Comparison of ENCODE assay signal across 2 cellular contexts in the genomic region with DNA sequence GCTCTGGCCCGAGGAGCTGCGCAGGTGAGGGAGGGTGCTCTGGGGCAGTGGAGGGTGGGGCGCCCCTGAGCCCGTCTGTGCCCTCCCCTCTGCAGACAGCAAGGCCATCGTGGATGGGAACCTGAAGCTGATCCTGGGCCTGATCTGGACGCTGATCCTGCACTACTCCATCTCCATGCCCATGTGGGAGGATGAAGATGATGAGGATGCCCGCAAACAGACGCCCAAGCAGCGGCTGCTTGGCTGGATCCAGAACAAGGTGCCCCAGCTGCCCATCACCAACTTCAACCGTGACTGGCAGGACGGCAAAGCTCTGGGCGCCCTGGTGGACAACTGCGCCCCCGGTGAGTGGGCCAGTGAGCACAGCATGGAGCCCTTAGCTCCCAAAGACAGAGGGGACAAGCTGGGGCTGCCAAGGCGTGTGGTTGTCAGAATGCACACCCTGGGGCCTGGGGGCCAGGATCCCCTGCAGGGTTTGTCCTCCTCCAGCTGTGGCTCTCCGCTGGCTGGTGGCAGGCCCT.
TF ChIP-seq lines count a peak whose summit lies in the region.

No MANE protein-coding gene starts in this region.

TF ChIP-seq in HEK293, 187 proteins besides CTCF, POLR2A, EP300 and RAD21:
- no peak for TF ChIP-seq ZBTB44 (tag by site-specific recombination; IDR thresholded peaks at IDR 0.05)
- peak; percentile 65 for TF ChIP-seq ZNF513 (tag by site-specific recombination; IDR thresholded peaks at IDR 0.05)
- TF ChIP-seq ZIC2 (tag by site-specific recombination; IDR thresholded peaks at IDR 0.05): peak; percentile 64
- TF ChIP-seq, protein P1, sequence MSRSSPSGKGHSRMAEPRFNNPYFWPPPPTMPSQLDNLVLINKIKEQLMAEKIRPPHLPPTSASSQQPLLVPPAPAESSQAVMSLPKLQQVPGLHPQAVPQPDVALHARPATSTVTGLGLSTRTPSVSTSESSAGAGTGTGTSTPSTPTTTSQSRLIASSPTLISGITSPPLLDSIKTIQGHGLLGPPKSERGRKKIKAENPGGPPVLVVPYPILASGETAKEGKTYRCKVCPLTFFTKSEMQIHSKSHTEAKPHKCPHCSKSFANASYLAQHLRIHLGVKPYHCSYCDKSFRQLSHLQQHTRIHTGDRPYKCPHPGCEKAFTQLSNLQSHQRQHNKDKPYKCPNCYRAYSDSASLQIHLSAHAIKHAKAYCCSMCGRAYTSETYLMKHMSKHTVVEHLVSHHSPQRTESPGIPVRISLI (tag by site-specific recombination; IDR thresholded peaks at IDR 0.05): no peak
TF ChIP-seq in HEK293: peak in this region for 2.

TF ChIP-seq in K562, 482 proteins besides CTCF, POLR2A, EP300 and RAD21:
- TF ChIP-seq RBM14 (IDR thresholded peaks at IDR 0.05; ENCODE audit: borderline replicate concordance, insufficient read depth, low read depth, low read length) (no peak), CBX2 (IDR thresholded peaks at IDR 0.05; ENCODE audit: insufficient read depth, low read length, poor library complexity, severe bottlenecking) (no peak), POLR2G (IDR thresholded peaks at IDR 0.05; ENCODE audit: low read depth, low read length) (peak; percentile 60), RBM22 (IDR thresholded peaks at IDR 0.05; ENCODE audit: low read depth, low read length, poor library complexity, severe bottlenecking) (peak; percentile 38), RBFOX2 (IDR thresholded peaks at IDR 0.05; ENCODE audit: low read depth, low read length) (peak; percentile 62), ELF1 (tag; IDR thresholded peaks at IDR 0.05) (no peak), ZBTB9 (CRISPR knock-in tag; IDR thresholded peaks at IDR 0.05) (no peak), PRMT5 (CRISPR knock-in tag; IDR thresholded peaks at IDR 0.05) (0 out of 2 replicates have a peak, but pooled peaks have one; percentile 11)
- TF ChIP-seq, protein P2, sequence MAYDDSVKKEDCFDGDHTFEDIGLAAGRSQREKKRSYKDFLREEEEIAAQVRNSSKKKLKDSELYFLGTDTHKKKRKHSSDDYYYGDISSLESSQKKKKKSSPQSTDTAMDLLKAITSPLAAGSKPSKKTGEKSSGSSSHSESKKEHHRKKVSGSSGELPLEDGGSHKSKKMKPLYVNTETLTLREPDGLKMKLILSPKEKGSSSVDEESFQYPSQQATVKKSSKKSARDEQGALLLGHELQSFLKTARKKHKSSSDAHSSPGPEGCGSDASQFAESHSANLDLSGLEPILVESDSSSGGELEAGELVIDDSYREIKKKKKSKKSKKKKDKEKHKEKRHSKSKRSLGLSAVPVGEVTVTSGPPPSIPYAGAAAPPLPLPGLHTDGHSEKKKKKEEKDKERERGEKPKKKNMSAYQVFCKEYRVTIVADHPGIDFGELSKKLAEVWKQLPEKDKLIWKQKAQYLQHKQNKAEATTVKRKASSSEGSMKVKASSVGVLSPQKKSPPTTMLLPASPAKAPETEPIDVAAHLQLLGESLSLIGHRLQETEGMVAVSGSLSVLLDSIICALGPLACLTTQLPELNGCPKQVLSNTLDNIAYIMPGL (CRISPR knock-in tag; IDR thresholded peaks at IDR 0.05): no peak
